Comparison of ENCODE assay signal across 9 cellular contexts in genomic region chr12:48184549-48184922, GRCh38. TPM values are rescaled to one million over a fixed set of nuclear protein-coding genes. Genes with fewer than 3 reads are reported as not detected.
DNase-seq lines count a peak whose midpoint lies in the region; ATAC-seq and TF ChIP-seq lines count a peak whose summit lies in the region.
"Had no signal": no experiment of that assay in that cellular context is flagged by ENCODE, and none has a peak within 500 bp of the region (broad histone marks: within the 10 kb centered on the region; RNA-seq: fewer than 3 reads in every experiment).

No MANE protein-coding gene starts in this region.

- H3K4me1 ChIP-seq in left ventricle myocardium inferior (peaks cover 25% of the 10 kb centered on the region), ectodermal cell (ENCODE audit: control insufficient read depth, insufficient read depth, low read length) (peaks cover 21% of the 10 kb centered on the region)

- peak overlapping the region; percentile 28 for H2AFZ ChIP-seq in neural cell (ENCODE audit: low read depth, low read length)

- H3K9me3 ChIP-seq in left ventricle myocardium inferior (replicated peaks) (no peaks in the 10 kb centered on the region), ectodermal cell (ENCODE audit: control insufficient read depth, low read length) (no peaks in the 10 kb centered on the region), neural cell (ENCODE audit: low read length) (no peaks in the 10 kb centered on the region)
- H3K9me3 ChIP-seq: pancreas had no signal

- H3K27me3 ChIP-seq in left ventricle myocardium inferior (ENCODE audit: low read depth) (peaks cover 64% of the 10 kb centered on the region), ectodermal cell (ENCODE audit: control insufficient read depth, insufficient read depth, low read length, poor library complexity, severe bottlenecking) (peaks cover 70% of the 10 kb centered on the region), neural cell (ENCODE audit: insufficient read depth, low read depth, low read length) (no peaks in the 10 kb centered on the region)

- H3K9ac ChIP-seq in neural cell (ENCODE audit: low read length) = peak overlapping the region; percentile 96

- TF ChIP-seq CTCF in left ventricle myocardium inferior (IDR thresholded peaks at IDR 0.05; ENCODE audit: borderline replicate concordance) (no peak), neural cell (IDR thresholded peaks at IDR 0.05; ENCODE audit: poor library complexity, severe bottlenecking) (no peak)

- no peak for ATAC-seq in Right ventricle myocardium inferior

- peak overlapping the region; percentile 97 for H3K4me2 ChIP-seq in neural cell (ENCODE audit: low read length)

- WGBS in ectodermal cell, 2 experiments = 18% methylated on average over 20 of the region's 20 CpGs

- H3K4me3 ChIP-seq in left ventricle myocardium inferior = peak overlapping the region; percentile 82
- peak overlapping the region; percentile 72 for H3K4me3 ChIP-seq in ectodermal cell (ENCODE audit: insufficient read depth, low read depth, low read length)
- peak overlapping the region; percentile 93 for H3K4me3 ChIP-seq in neural cell (ENCODE audit: low read length)

- intact Hi-C loops in left ventricle myocardium inferior (cut with micrococcal nuclease) = no loop called here
- intact Hi-C loops in Right ventricle myocardium inferior (cut with DNase I) = no loop called here

- H4K20me1 ChIP-seq in neural cell (ENCODE audit: insufficient read depth) = no peaks in the 10 kb centered on the region

- no peaks in the 10 kb centered on the region for H3K9me2 ChIP-seq in neural cell (ENCODE audit: insufficient read depth, low read length)

- H3K36me3 ChIP-seq in left ventricle myocardium inferior (no peaks in the 10 kb centered on the region), ectodermal cell (ENCODE audit: control insufficient read depth, insufficient read depth, low read length) (no peaks in the 10 kb centered on the region), neural cell (ENCODE audit: insufficient read depth, low read length) (no peaks in the 10 kb centered on the region)
- H3K36me3 ChIP-seq: pancreas had no signal

- peaks cover 8% of the 10 kb centered on the region for H3F3A ChIP-seq in neural cell (ENCODE audit: insufficient read depth, low read length, poor library complexity, severe bottlenecking)

- peaks cover 39% of the 10 kb centered on the region for H3K79me2 ChIP-seq in neural cell (replicated peaks; ENCODE audit: insufficient read depth, low read length)

- DNase-seq in left ventricle myocardium inferior (no peak), Right ventricle myocardium inferior (ENCODE audit: missing footprints) (no peak), inferior parietal cortex (ENCODE audit: extremely low spot score) (no peak), NCI-H187 (lab: John Stamatoyannopoulos, UW) (no peak), NCI-H510A (lab: John Stamatoyannopoulos, UW) (no peak)
- no peak for DNase-seq in stimulated activated CD4-positive, alpha-beta T cell treated with anti-CD3 and anti-CD28 coated beads, Interleukin-4, amount 100 ng/mL, for 24 hours

- no peak for TF ChIP-seq RAD21 in neural cell (conservative IDR thresholded peaks at IDR 0.05)

- peak overlapping the region; percentile 44 for H3K27ac ChIP-seq in left ventricle myocardium inferior (replicated peaks)
- no peak overlapping the region for H3K27ac ChIP-seq in ectodermal cell (ENCODE audit: insufficient read depth, low read depth, low read length, poor library complexity, severe bottlenecking)
- H3K27ac ChIP-seq in neural cell (ENCODE audit: low read length) = peak overlapping the region; percentile 98
- H3K27ac ChIP-seq: pancreas had no signal

- no peak for TF ChIP-seq EP300 in neural cell (conservative IDR thresholded peaks at IDR 0.05; ENCODE audit: poor library complexity, severe bottlenecking)

TF ChIP-seq in neural cell, 6 proteins besides CTCF, POLR2A, EP300 and RAD21:
- TF ChIP-seq POLR2AphosphoS5 (IDR thresholded peaks at IDR 0.05) (no peak), MXI1 (conservative IDR thresholded peaks at IDR 0.05; ENCODE audit: poor library complexity, severe bottlenecking) (no peak), SMC3 (conservative IDR thresholded peaks at IDR 0.05; ENCODE audit: poor library complexity) (no peak), EZH2 (IDR thresholded peaks at IDR 0.05; ENCODE audit: borderline replicate concordance, insufficient read depth, low read length, poor library complexity, severe bottlenecking) (no peak), TAF1 (IDR thresholded peaks at IDR 0.05; ENCODE audit: low read depth) (no peak)
- TF ChIP-seq, protein P1, sequence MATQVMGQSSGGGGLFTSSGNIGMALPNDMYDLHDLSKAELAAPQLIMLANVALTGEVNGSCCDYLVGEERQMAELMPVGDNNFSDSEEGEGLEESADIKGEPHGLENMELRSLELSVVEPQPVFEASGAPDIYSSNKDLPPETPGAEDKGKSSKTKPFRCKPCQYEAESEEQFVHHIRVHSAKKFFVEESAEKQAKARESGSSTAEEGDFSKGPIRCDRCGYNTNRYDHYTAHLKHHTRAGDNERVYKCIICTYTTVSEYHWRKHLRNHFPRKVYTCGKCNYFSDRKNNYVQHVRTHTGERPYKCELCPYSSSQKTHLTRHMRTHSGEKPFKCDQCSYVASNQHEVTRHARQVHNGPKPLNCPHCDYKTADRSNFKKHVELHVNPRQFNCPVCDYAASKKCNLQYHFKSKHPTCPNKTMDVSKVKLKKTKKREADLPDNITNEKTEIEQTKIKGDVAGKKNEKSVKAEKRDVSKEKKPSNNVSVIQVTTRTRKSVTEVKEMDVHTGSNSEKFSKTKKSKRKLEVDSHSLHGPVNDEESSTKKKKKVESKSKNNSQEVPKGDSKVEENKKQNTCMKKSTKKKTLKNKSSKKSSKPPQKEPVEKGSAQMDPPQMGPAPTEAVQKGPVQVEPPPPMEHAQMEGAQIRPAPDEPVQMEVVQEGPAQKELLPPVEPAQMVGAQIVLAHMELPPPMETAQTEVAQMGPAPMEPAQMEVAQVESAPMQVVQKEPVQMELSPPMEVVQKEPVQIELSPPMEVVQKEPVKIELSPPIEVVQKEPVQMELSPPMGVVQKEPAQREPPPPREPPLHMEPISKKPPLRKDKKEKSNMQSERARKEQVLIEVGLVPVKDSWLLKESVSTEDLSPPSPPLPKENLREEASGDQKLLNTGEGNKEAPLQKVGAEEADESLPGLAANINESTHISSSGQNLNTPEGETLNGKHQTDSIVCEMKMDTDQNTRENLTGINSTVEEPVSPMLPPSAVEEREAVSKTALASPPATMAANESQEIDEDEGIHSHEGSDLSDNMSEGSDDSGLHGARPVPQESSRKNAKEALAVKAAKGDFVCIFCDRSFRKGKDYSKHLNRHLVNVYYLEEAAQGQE (IDR thresholded peaks at IDR 0.05; ENCODE audit: borderline replicate concordance) = no peak

RNA-seq across cellular contexts. Expression of gene CCDC184, which starts 1.1 kb away (rescaled TPM):
- total RNA-seq in left ventricle myocardium inferior (1.0 TPM), Right ventricle myocardium inferior (1.0 TPM)
- 6.5 TPM for polyA plus RNA-seq in ectodermal cell (2013, experiment 1 of 4)
- polyA plus RNA-seq in ectodermal cell (2013, experiment 2 of 4) = 6.6 TPM
- polyA plus RNA-seq in ectodermal cell (2013, experiment 3 of 4) = 4.9 TPM
- 6.0 TPM for polyA plus RNA-seq in ectodermal cell (2013, experiment 4 of 4)
- 35.3 and 40.2 TPM in 2 replicates for polyA plus RNA-seq in neural cell
- polyA minus RNA-seq in neural cell = 38.7 and 39.9 TPM in 2 replicates

RNA-seq across cellular contexts. Expression of gene OR10AD1, which starts 18.6 kb away (rescaled TPM):
- total RNA-seq in left ventricle myocardium inferior (not detected), Right ventricle myocardium inferior (not detected)
- not detected for polyA plus RNA-seq in ectodermal cell (2013, experiment 1 of 4)
- not detected for polyA plus RNA-seq in ectodermal cell (2013, experiment 2 of 4)
- not detected for polyA plus RNA-seq in ectodermal cell (2013, experiment 3 of 4)
- not detected for polyA plus RNA-seq in ectodermal cell (2013, experiment 4 of 4)
- polyA plus RNA-seq in neural cell = not detected in 2 replicates
- not detected in 2 replicates for polyA minus RNA-seq in neural cell
- total RNA-seq: pancreas had no signal
- polyA plus RNA-seq: pancreas had no signal

RNA-seq across cellular contexts. Expression of gene ASB8, which starts 27.2 kb away (rescaled TPM):
- 80.3 TPM for total RNA-seq in left ventricle myocardium inferior
- 80.7 TPM for total RNA-seq in Right ventricle myocardium inferior
- 12.2 TPM for polyA plus RNA-seq in ectodermal cell (2013, experiment 1 of 4)
- polyA plus RNA-seq in ectodermal cell (2013, experiment 2 of 4) = 11.5 TPM
- polyA plus RNA-seq in ectodermal cell (2013, experiment 3 of 4) = 8.1 TPM
- polyA plus RNA-seq in ectodermal cell (2013, experiment 4 of 4) = 10.8 TPM
- polyA plus RNA-seq in neural cell = 41.7 and 54.8 TPM in 2 replicates
- 43.2 and 47.7 TPM in 2 replicates for polyA minus RNA-seq in neural cell
